14 cellular contexts compared by ENCODE assay signal in the genomic region with DNA sequence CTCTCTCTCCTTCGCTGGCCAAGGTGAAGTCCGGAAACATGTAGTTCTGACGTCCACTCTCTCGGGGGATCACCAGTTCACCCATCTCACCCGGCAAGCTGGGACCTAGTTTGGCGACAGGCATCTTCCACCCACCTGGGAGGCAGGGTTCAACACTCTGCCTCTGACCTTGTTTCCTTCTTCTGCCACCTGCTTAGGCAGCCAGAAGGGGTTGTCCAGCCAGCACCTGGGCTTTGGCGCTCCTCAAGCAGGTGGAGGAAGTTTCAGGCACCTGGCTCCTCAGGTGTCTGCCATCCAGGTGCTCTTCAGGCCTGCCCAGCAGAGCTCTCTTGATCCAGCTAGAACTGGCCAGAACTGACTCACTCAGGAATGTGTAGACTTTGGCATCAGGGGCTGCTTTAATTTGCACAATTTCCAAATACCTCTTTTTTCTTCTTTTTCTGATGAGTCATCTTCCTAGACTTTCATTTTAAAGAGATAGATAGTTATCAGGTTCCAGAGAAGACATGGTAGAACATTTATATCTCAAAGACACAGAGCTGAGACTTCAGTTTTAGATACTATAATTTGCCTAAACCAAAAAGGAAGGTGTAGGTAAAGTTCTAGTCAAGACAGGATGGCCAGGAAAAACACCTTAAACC. TPM values are rescaled to one million over a fixed set of nuclear protein-coding genes. Genes with fewer than 3 reads are reported as not detected.
"Had no signal": no experiment of that assay in that cellular context is flagged by ENCODE, and none has a peak within 500 bp of the region (broad histone marks: within the 10 kb centered on the region; RNA-seq: fewer than 3 reads in every experiment).

No MANE protein-coding gene starts in this region.

RNA-seq across cellular contexts. Expression of gene VPREB1, which starts 25.6 kb away (rescaled TPM):
- total RNA-seq: dermis microvascular lymphatic vessel endothelial cell, endodermal cell, endothelial cell of umbilical vein, kidney epithelial cell, left colon, lung microvascular endothelial cell, occipital lobe, pancreas, progenitor cell of endocrine pancreas, right cardiac atrium, thoracic aorta, urinary bladder had no signal
- polyA plus RNA-seq: endothelial cell of umbilical vein, esophagus, liver, pancreas, right cardiac atrium, urinary bladder had no signal
